18 cellular contexts compared by ENCODE assay signal in the genomic region with DNA sequence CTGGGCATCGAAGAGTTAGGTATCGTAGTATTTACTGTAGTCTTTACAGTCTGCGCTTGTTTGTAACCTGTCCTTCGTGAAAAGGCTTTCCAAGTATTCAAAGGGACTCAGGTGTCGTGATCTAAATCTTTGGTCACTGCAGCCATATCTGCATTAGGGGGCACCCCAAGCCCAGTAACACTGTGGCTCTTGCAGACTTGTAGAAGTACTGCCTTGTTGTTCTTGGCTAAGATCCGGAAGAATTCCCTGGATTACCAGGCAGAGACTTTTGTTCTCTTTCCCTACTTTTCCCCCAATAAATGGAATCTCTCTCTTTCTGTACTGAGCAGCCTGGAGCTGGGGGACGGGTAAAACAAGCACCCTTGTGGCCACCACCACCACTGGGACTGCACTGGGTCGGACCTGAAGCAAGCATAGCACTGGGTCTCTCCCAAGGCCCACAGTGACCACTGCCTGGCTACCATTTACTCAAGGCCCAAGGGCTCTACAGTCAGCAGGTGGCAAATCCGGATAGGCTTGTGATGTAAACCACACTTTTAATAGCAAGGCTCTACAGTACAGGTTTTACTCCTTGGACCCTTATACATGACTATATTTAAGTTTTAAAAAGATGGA. TPM values are rescaled to one million over a fixed set of nuclear protein-coding genes. Genes with fewer than 3 reads are reported as not detected.
A peak's percentile ranks its signal among the peaks of the same experiment; 100 is the strongest.
DNase-seq lines count a peak whose midpoint lies in the region; TF ChIP-seq lines count a peak whose summit lies in the region.
"Had no signal": no experiment of that assay in that cellular context is flagged by ENCODE, and none has a peak within 500 bp of the region (broad histone marks: within the 10 kb centered on the region; RNA-seq: fewer than 3 reads in every experiment).

No MANE protein-coding gene starts in this region.

- H3K27ac ChIP-seq in endodermal cell (ENCODE audit: low read depth, low read length) (no peak overlapping the region), liver (ENCODE audit: low read depth in 1 of 2, low read length in 2 of 2) (no peak overlapping the region), esophagus squamous epithelium (no peak overlapping the region)
- H3K27ac ChIP-seq: body of pancreas, right atrium auricular region had no signal

- H3K4me3 ChIP-seq in GM06990 (replicated peaks; ENCODE audit: low read depth, low read length): no peak overlapping the region
- H3K4me3 ChIP-seq in Loucy (ENCODE audit: low read length, poor library complexity, severe bottlenecking): no peak overlapping the region
- H3K4me3 ChIP-seq in endodermal cell (ENCODE audit: low read length): no peak overlapping the region
- H3K4me3 ChIP-seq in liver (ENCODE audit: low read depth in 1 of 3, low read length in 3 of 3): no peak overlapping the region
- no peak overlapping the region for H3K4me3 ChIP-seq in esophagus squamous epithelium
- H3K4me3 ChIP-seq: body of pancreas, right atrium auricular region had no signal

- H3K9me3 ChIP-seq in Loucy (ENCODE audit: insufficient read depth, low read depth, low read length) (no peaks in the 10 kb centered on the region), endodermal cell (ENCODE audit: control insufficient read depth, low read length) (no peaks in the 10 kb centered on the region), liver (ENCODE audit: control insufficient read depth in 4 of 4, low read length in 3 of 4) (no peaks in the 10 kb centered on the region), esophagus squamous epithelium (peaks cover 0 to 4% (median 0%) of the 10 kb centered on the region in 3 donors)
- H3K9me3 ChIP-seq: body of pancreas had no signal

- no peak for DNase-seq in GM06990 (ENCODE audit: extremely low read depth, insufficient read length)
- peak; percentile 83 for DNase-seq in endodermal cell
- DNase-seq in esophagus squamous epithelium (lab: John Stamatoyannopoulos, UW): no peak
- no peak for DNase-seq in UCSD-AML1 (lab: John Stamatoyannopoulos, UW; ENCODE audit: unreplicated experiment)
- no peak for DNase-seq in activated gamma-delta T cell (lab: John Stamatoyannopoulos, UW)
- DNase-seq: activated naive CD4-positive, alpha-beta T cell; DMS153; effector CD4-positive, alpha-beta T cell; mesenchymal stem cell; NCI-H2171; NCI-H82 had no signal

- WGBS in endodermal cell (ENCODE audit: insufficient coverage in 1 of 2, insufficient read length in 1 of 2), 2 experiments: 74% methylated on average over 9 of the region's 9 CpGs; no CpG with 5 or more reads in 1 of the 2 experiments
- 71% methylated on average over 9 of the region's 9 CpGs for WGBS in liver
- WGBS in esophagus squamous epithelium, 2 donors: 76 to 81% methylated on average over 4 to 7 of the region's 9 CpGs

- peak; percentile 16 for TF ChIP-seq CTCF in GM06990 (IDR thresholded peaks at IDR 0.05; ENCODE audit: insufficient read depth, low read length, poor library complexity, severe bottlenecking)
- TF ChIP-seq CTCF in Loucy (conservative IDR thresholded peaks at IDR 0.05; ENCODE audit: low read length): 0 out of 2 replicates have a peak, but pooled peaks have one; percentile 11
- TF ChIP-seq CTCF in endodermal cell (conservative IDR thresholded peaks at IDR 0.05): peak; percentile 82
- no peak for TF ChIP-seq CTCF in liver (IDR thresholded peaks at IDR 0.05; ENCODE audit: low read depth, low read length, missing input control)
- TF ChIP-seq CTCF in esophagus squamous epithelium (IDR thresholded peaks at IDR 0.05): no peak

- intact Hi-C loops in esophagus squamous epithelium (cut with DNase I): no loop called here

- no peaks in the 10 kb centered on the region for H3K9me3 Mint-ChIP-seq in endodermal cell

- H3K9ac ChIP-seq in Loucy (ENCODE audit: low read depth, low read length, poor library complexity, severe bottlenecking) (no peak overlapping the region), endodermal cell (ENCODE audit: extremely low read depth, low read length, poor library complexity, severe bottlenecking) (no peak overlapping the region), liver (ENCODE audit: low read depth in 1 of 2, low read length in 2 of 2) (no peak overlapping the region)

- no peak overlapping the region for H3K4me2 ChIP-seq in Loucy (ENCODE audit: low read depth, low read length, poor library complexity, severe bottlenecking)

- H3K4me1 Mint-ChIP-seq in endodermal cell: peaks cover 5% of the 10 kb centered on the region

- H3K9me2 ChIP-seq in Loucy (replicated peaks; ENCODE audit: low read depth, low read length): no peaks in the 10 kb centered on the region

- H3K4me1 ChIP-seq in Loucy (ENCODE audit: insufficient read depth, low read length, poor library complexity, severe bottlenecking) (no peaks in the 10 kb centered on the region), endodermal cell (ENCODE audit: control insufficient read depth, insufficient read depth, low read length) (no peaks in the 10 kb centered on the region), liver (ENCODE audit: control insufficient read depth in 4 of 4, insufficient read depth in 4 of 4, low read length in 3 of 4) (no peaks in the 10 kb centered on the region), esophagus squamous epithelium (no peaks in the 10 kb centered on the region)
- H3K4me1 ChIP-seq: body of pancreas, right atrium auricular region had no signal

- H3K27me3 ChIP-seq in GM06990 (replicated peaks; ENCODE audit: control insufficient read depth, insufficient read depth, low read length) (no peaks in the 10 kb centered on the region), Loucy (ENCODE audit: insufficient read depth, low read length, poor library complexity, severe bottlenecking) (no peaks in the 10 kb centered on the region), endodermal cell (ENCODE audit: control insufficient read depth, insufficient read depth, low read length, poor library complexity, severe bottlenecking) (no peaks in the 10 kb centered on the region), liver (ENCODE audit: control insufficient read depth in 4 of 4, insufficient read depth in 4 of 4, low read length in 3 of 4) (no peaks in the 10 kb centered on the region), esophagus squamous epithelium (no peaks in the 10 kb centered on the region)
- H3K27me3 ChIP-seq: body of pancreas, right atrium auricular region had no signal

- no peak overlapping the region for H3K4me3 Mint-ChIP-seq in endodermal cell

- H3K36me3 ChIP-seq in GM06990 (ENCODE audit: control insufficient read depth, insufficient read depth, low read length): no peaks in the 10 kb centered on the region
- no peaks in the 10 kb centered on the region for H3K36me3 ChIP-seq in Loucy (ENCODE audit: insufficient read depth, low read length)
- H3K36me3 ChIP-seq in endodermal cell (ENCODE audit: control insufficient read depth, insufficient read depth, low read length): no peaks in the 10 kb centered on the region
- H3K36me3 ChIP-seq in liver (ENCODE audit: control insufficient read depth in 4 of 4, insufficient read depth in 3 of 4, low read depth in 1 of 4, low read length in 3 of 4): no peaks in the 10 kb centered on the region
- no peaks in the 10 kb centered on the region for H3K36me3 ChIP-seq in esophagus squamous epithelium
- H3K36me3 ChIP-seq: right atrium auricular region had no signal

- H3F3A ChIP-seq in Loucy (ENCODE audit: low read depth): no peaks in the 10 kb centered on the region

- peak overlapping the region; percentile 84 for H3K27ac Mint-ChIP-seq in endodermal cell

- no peaks in the 10 kb centered on the region for H4K20me1 ChIP-seq in Loucy (ENCODE audit: insufficient read depth, low read length, poor library complexity, severe bottlenecking)

- no peaks in the 10 kb centered on the region for H3K79me2 ChIP-seq in Loucy (ENCODE audit: insufficient read depth, low read length)

- peak; percentile 63 to 69 for TF ChIP-seq RAD21 in liver (IDR thresholded peaks at IDR 0.05)

- TF ChIP-seq POLR2A in esophagus squamous epithelium (IDR thresholded peaks at IDR 0.05): no peak

- no peak overlapping the region for H2AFZ ChIP-seq in Loucy (ENCODE audit: low read length)

- peaks cover 1% of the 10 kb centered on the region for H3K27me3 Mint-ChIP-seq in endodermal cell (ENCODE audit: insufficient read depth)

- no peaks in the 10 kb centered on the region for H3K36me3 Mint-ChIP-seq in endodermal cell (ENCODE audit: low read depth)

TF ChIP-seq in liver, 16 proteins besides CTCF, POLR2A, EP300 and RAD21:
- TF ChIP-seq EGR1 (IDR thresholded peaks at IDR 0.05; ENCODE audit: low read depth in 2 of 2): no peak
- TF ChIP-seq JUND (IDR thresholded peaks at IDR 0.05): no peak
- TF ChIP-seq, protein P1, sequence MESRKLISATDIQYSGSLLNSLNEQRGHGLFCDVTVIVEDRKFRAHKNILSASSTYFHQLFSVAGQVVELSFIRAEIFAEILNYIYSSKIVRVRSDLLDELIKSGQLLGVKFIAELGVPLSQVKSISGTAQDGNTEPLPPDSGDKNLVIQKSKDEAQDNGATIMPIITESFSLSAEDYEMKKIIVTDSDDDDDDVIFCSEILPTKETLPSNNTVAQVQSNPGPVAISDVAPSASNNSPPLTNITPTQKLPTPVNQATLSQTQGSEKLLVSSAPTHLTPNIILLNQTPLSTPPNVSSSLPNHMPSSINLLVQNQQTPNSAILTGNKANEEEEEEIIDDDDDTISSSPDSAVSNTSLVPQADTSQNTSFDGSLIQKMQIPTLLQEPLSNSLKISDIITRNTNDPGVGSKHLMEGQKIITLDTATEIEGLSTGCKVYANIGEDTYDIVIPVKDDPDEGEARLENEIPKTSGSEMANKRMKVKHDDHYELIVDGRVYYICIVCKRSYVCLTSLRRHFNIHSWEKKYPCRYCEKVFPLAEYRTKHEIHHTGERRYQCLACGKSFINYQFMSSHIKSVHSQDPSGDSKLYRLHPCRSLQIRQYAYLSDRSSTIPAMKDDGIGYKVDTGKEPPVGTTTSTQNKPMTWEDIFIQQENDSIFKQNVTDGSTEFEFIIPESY (IDR thresholded peaks at IDR 0.05): no peak
- no peak for TF ChIP-seq GABPA (IDR thresholded peaks at IDR 0.05 in 1 of 2, conservative IDR thresholded peaks at IDR 0.05 in 1 of 2)
TF ChIP-seq in liver: peak in this region for 0.

RNA-seq across cellular contexts. Expression of gene CXorf58, which starts 12.0 kb away (rescaled TPM):
- total RNA-seq in endodermal cell (not detected), liver (under 1 TPM; 0.05 to 0.17 TPM), esophagus squamous epithelium (under 1 TPM in 2 of 4 donors, not detected in 2; 0.15 to 0.95 TPM)
- not detected for polyA plus RNA-seq in endodermal cell (2013, experiment 1 of 2)
- not detected for polyA plus RNA-seq in endodermal cell (2013, experiment 2 of 2)
- polyA plus RNA-seq in liver: not detected
- total RNA-seq: HT-29; right atrium auricular region; subcutaneous adipose tissue; T-helper 1 cell treated with Interleukin-12 subunit alpha and Interleukin-12 subunit beta and Interleukin-4 antibody, amounts not matched to agents 30 ng/mL and 1 ng/mL, for 36 hours had no signal

RNA-seq across cellular contexts. Expression of gene APOO, which starts 12.1 kb away (rescaled TPM):
- 10 to 100 TPM; 47.9 to 74.2 TPM for total RNA-seq in endodermal cell
- polyA plus RNA-seq in endodermal cell (2013, experiment 1 of 2): 46.1 TPM
- 46.9 TPM for polyA plus RNA-seq in endodermal cell (2013, experiment 2 of 2)
- 1 to 10 TPM; 5.4 TPM for total RNA-seq in liver
- 10 to 100 TPM; 12.1 to 18.0 TPM for polyA plus RNA-seq in liver
- total RNA-seq in esophagus squamous epithelium: 10 to 100 TPM; 10.5 to 25.1 (median 13.7) TPM

Comparison
In these comparisons a context has a peak if more than half of its experiments do, and no peak if none do; other contexts are left out.
1. CTCF ChIP-seq: peak in GM06990 (single experiment), Loucy (single experiment) and endodermal cell (single experiment); none in liver (single experiment) and esophagus squamous epithelium (0 of 6).